8 cellular contexts compared by ENCODE assay signal in genomic region chr18:63971320-63972071, GRCh38. TPM values are rescaled to one million over a fixed set of nuclear protein-coding genes. Genes with fewer than 3 reads are reported as not detected.
A peak's percentile ranks its signal among the peaks of the same experiment; 100 is the strongest.
DNase-seq lines count a peak whose midpoint lies in the region; ATAC-seq, FAIRE-seq and TF ChIP-seq lines count a peak whose summit lies in the region.

No MANE protein-coding gene starts in this region.

- no peaks in the 10 kb centered on the region for H3K27me3 ChIP-seq in PC-3 (ENCODE audit: low read length)
- no peaks in the 10 kb centered on the region for H3K27me3 ChIP-seq in pancreas

- H3K4me1 ChIP-seq in PC-3 (ENCODE audit: insufficient read depth, low read length), result peaks cover 19% of the 10 kb centered on the region
- peaks cover 0 to 7% (median 6%) of the 10 kb centered on the region in 3 donors for H3K4me1 ChIP-seq in pancreas

- WGBS in pancreas, 2 donors, result 82 to 89% methylated on average over 13 of the region's 13 CpGs

- H3K36me3 ChIP-seq in PC-3 (ENCODE audit: low read depth, low read length), result no peaks in the 10 kb centered on the region
- no peaks in the 10 kb centered on the region for H3K36me3 ChIP-seq in pancreas

- H3K9me2 ChIP-seq in PC-3 (replicated peaks; ENCODE audit: low read length), result no peaks in the 10 kb centered on the region

- intact Hi-C loops in PC-3 (cut with micrococcal nuclease) (no loop called here), pancreas (cut with DNase I) (no loop called here)

- POLR2A ChIA-PET in PC-3 (lab: Charles Lee; ENCODE audit: unreplicated experiment), result no interaction called here

- DNase-seq in EH (ENCODE audit: low read depth) (peak; percentile 23), PC-3 (no peak), epithelial cell of prostate (ENCODE audit: low read depth, low spot score) (no peak), pancreas (no peak), NCI-H2107 (lab: John Stamatoyannopoulos, UW) (no peak), SK-N-DZ (ENCODE audit: low spot score) (no peak)

- peaks cover 3% of the 10 kb centered on the region; the same call in 1 of the 2 replicates for H4K20me1 ChIP-seq in PC-3 (ENCODE audit: low read length)

- H3K4me2 ChIP-seq in PC-3 (ENCODE audit: low read length), result peak overlapping the region; percentile 98

- BruUV-seq in PC-3 (replicated peaks; lab: Mats Ljungman, UMichigan), result TSS peak; percentile 29

- H3K79me2 ChIP-seq in PC-3 (ENCODE audit: low read length), result peaks cover 44% of the 10 kb centered on the region

- no peaks in the 10 kb centered on the region for H3K9me3 ChIP-seq in PC-3 (ENCODE audit: low read length)
- H3K9me3 ChIP-seq in pancreas, result no peaks in the 10 kb centered on the region

- FAIRE-seq in pancreas (lab: Jason Lieb, UNC), result no peak

- ATAC-seq in PC-3 (no peak), pancreas (no peak), HG03342 (IDR thresholded peaks at IDR 0.05; ENCODE audit: unreplicated experiment) (no peak), GM18861 (IDR thresholded peaks at IDR 0.05; ENCODE audit: unreplicated experiment) (no peak)

- H3F3A ChIP-seq in PC-3 (ENCODE audit: low read length, unreplicated experiment), result peaks cover 4% of the 10 kb centered on the region

- H3K27ac ChIP-seq in PC-3 (ENCODE audit: low read length) (peak overlapping the region; percentile 94), epithelial cell of prostate (peak overlapping the region; percentile 100), pancreas (peak overlapping the region; percentile 94 to 99 (median 98))

- no peak for TF ChIP-seq CTCF in PC-3 (conservative IDR thresholded peaks at IDR 0.05; ENCODE audit: low read depth, low read length)
- TF ChIP-seq CTCF in pancreas (IDR thresholded peaks at IDR 0.05), result no peak

- peak overlapping the region; percentile 97 for H2AFZ ChIP-seq in PC-3 (ENCODE audit: low read length)

- H3K9ac ChIP-seq in PC-3 (ENCODE audit: low read length), result peak overlapping the region; percentile 90

- H3K4me3 ChIP-seq in PC-3 (ENCODE audit: low read length) (peak overlapping the region; percentile 99), pancreas (peak overlapping the region in 1 of 4 donors; percentile 73)

- CTCF ChIA-PET in PC-3 (lab: Charles Lee), result no interaction called here

RNA-seq across cellular contexts. Expression of gene SERPINB8, which starts 1.6 kb away (rescaled TPM):
- total RNA-seq in PC-3 (2014; rRNA removed), result 21.1 and 24.1 TPM in 2 replicates
- 10 to 100 TPM in 2 of 6 donors, 1 to 10 TPM in 4; 2.8 to 11.5 (median 4.0) TPM for total RNA-seq in pancreas
- polyA plus RNA-seq in pancreas, result 1 to 10 TPM; 3.1 to 5.6 TPM
- 0.02 TPM in 1 of 2 replicates, not detected in the other for polyA plus RNA-seq in SK-N-DZ (2014; cell fraction: cytosol; rRNA removed)
- polyA plus RNA-seq in SK-N-DZ (2014; cell fraction: nucleus; rRNA removed), result not detected in 2 replicates

RNA-seq across cellular contexts. Expression of gene HMSD, which starts 22.4 kb away (rescaled TPM):
- total RNA-seq in PC-3 (2014; rRNA removed) (0.12 and 0.40 TPM in 2 replicates), pancreas (1 to 10 TPM in 1 of 6 donors, under 1 TPM in 1, not detected in 4; 0.24 to 3.2 TPM)
- under 1 TPM; 0.08 to 0.42 TPM for polyA plus RNA-seq in pancreas
- not detected in 2 replicates for polyA plus RNA-seq in SK-N-DZ (2014; cell fraction: cytosol; rRNA removed)
- not detected in 2 replicates for polyA plus RNA-seq in SK-N-DZ (2014; cell fraction: nucleus; rRNA removed)
